Comparison of ENCODE assay signal across 10 cellular contexts in the genomic region with DNA sequence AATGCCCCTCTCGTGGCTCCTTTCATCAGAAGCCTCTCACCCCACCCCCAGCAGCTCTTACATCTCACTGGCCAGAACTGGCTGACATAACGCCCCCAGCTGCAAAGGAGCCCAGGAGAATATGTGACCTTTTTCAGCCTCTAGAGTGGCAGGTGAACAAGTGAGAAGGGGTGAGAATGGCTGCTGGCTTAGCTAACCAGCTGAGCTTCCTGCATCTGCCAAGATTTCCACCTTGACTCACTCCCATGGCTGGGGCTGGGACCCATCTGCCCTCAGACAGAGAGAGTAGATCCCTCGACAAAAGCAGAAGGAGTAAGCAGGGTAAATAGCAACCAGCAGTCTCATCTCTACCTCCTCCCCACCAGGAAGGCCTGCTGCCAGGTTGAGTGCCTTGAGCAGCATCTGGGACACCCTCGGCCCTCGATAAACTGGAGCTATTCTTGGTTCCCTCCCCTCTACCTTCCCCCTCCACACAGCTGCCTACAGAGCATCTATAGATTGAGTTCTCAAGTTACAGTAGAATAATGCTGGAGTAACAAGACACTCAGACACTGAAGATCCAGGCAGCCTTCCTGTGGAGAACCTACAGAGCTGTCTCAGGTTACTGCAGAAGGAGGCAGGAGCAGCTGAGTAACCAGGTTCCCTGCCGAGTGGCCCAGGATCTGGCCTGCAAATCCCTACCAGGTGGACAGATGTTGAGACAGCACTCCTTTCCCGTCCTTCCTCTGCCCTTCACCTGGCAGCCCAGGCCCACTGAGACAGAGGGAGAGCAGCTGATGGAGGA. TPM values are rescaled to one million over a fixed set of nuclear protein-coding genes. Genes with fewer than 3 reads are reported as not detected.
DNase-seq lines count a peak whose midpoint lies in the region; ATAC-seq and TF ChIP-seq lines count a peak whose summit lies in the region.
"Had no signal": no experiment of that assay in that cellular context is flagged by ENCODE, and none has a peak within 500 bp of the region (broad histone marks: within the 10 kb centered on the region; RNA-seq: fewer than 3 reads in every experiment).

No MANE protein-coding gene starts in this region.

- H3K27ac ChIP-seq in cardiac muscle cell: peak overlapping the region; percentile 90
- H3K27ac ChIP-seq in endodermal cell (ENCODE audit: low read depth, low read length): peak overlapping the region; percentile 16

- H3K4me3 ChIP-seq in cardiac muscle cell: no peak overlapping the region
- peak overlapping the region; percentile 70 for H3K4me3 ChIP-seq in endodermal cell (ENCODE audit: low read length)

- H3K27me3 ChIP-seq in cardiac muscle cell (no peaks in the 10 kb centered on the region), endodermal cell (ENCODE audit: control insufficient read depth, insufficient read depth, low read length, poor library complexity, severe bottlenecking) (no peaks in the 10 kb centered on the region)

- H3K4me1 ChIP-seq in cardiac muscle cell (ENCODE audit: low read depth) (peaks cover 15% of the 10 kb centered on the region), endodermal cell (ENCODE audit: control insufficient read depth, insufficient read depth, low read length) (peaks cover 13% of the 10 kb centered on the region)

- 17 to 33% methylated on average over 1 to 7 of the region's 7 CpGs for WGBS in endodermal cell (ENCODE audit: insufficient coverage in 1 of 2, insufficient read length in 1 of 2), 2 experiments

- intact Hi-C loops in Right ventricle myocardium superior (cut with DNase I): no loop called here

- no peak for TF ChIP-seq CTCF in cardiac muscle cell (IDR thresholded peaks at IDR 0.05; ENCODE audit: low read depth, low read length)
- TF ChIP-seq CTCF in endodermal cell (conservative IDR thresholded peaks at IDR 0.05): no peak

- H3K36me3 ChIP-seq in cardiac muscle cell: no peaks in the 10 kb centered on the region
- H3K36me3 ChIP-seq in endodermal cell (ENCODE audit: control insufficient read depth, insufficient read depth, low read length): no peaks in the 10 kb centered on the region

- DNase-seq in cardiac muscle cell (ENCODE audit: low read depth in 1 of 2, low spot score in 1 of 2): peak in 1 of 2 donors; percentile 84
- DNase-seq in Right ventricle myocardium superior: no peak
- DNase-seq in NCI-H69 (lab: John Stamatoyannopoulos, UW): peak; percentile 99
- DNase-seq in endodermal cell: peak; percentile 94
- no peak for DNase-seq in HK-2 (ENCODE audit: unreplicated experiment)
- DNase-seq: effector memory CD4-positive, alpha-beta T cell; stimulated activated CD4-positive, alpha-beta T cell treated with anti-CD3 and anti-CD28 coated beads, Interleukin-4, amount 100 ng/mL, for 1 hour had no signal

- peak overlapping the region; percentile 13 for H3K9ac ChIP-seq in endodermal cell (ENCODE audit: extremely low read depth, low read length, poor library complexity, severe bottlenecking)

- H3K9me3 ChIP-seq in cardiac muscle cell (ENCODE audit: low read depth) (no peaks in the 10 kb centered on the region), endodermal cell (ENCODE audit: control insufficient read depth, low read length) (no peaks in the 10 kb centered on the region)

- peak overlapping the region; percentile 23 for H3K4me3 Mint-ChIP-seq in endodermal cell

- H3K9me3 Mint-ChIP-seq in endodermal cell: no peaks in the 10 kb centered on the region

- H3K36me3 Mint-ChIP-seq in endodermal cell (ENCODE audit: low read depth): no peaks in the 10 kb centered on the region

- peaks cover 18% of the 10 kb centered on the region for H3K4me1 Mint-ChIP-seq in endodermal cell

- H3K27me3 Mint-ChIP-seq in endodermal cell (ENCODE audit: insufficient read depth): peaks cover 7% of the 10 kb centered on the region

- H3K27ac Mint-ChIP-seq in endodermal cell: peak overlapping the region; percentile 92

- ATAC-seq in Right ventricle myocardium superior (ENCODE audit: poor library complexity) (no peak), GM19397 (IDR thresholded peaks at IDR 0.05; ENCODE audit: unreplicated experiment) (no peak), GM18502 (IDR thresholded peaks at IDR 0.05; ENCODE audit: poor library complexity, unreplicated experiment) (no peak), GM18868 (IDR thresholded peaks at IDR 0.05; ENCODE audit: unreplicated experiment) (no peak)

RNA-seq across cellular contexts. Expression of gene KASH5, which starts 15.5 kb away (rescaled TPM):
- total RNA-seq in cardiac muscle cell (0.27 TPM in 1 of 2 replicates, not detected in the other), Right ventricle myocardium superior (not detected), endodermal cell (under 1 TPM in 1 of 2 donors, not detected in 1; 0.13 TPM)
- polyA plus RNA-seq in cardiac muscle cell: 1.2 TPM in 1 of 2 replicates, not detected in the other
- not detected for polyA plus RNA-seq in endodermal cell (2013, experiment 1 of 2)
- polyA plus RNA-seq in endodermal cell (2013, experiment 2 of 2): not detected

RNA-seq across cellular contexts. Expression of gene PTH2, which starts 19.6 kb away (rescaled TPM):
- total RNA-seq in cardiac muscle cell (2.8 and 6.2 TPM in 2 replicates), Right ventricle myocardium superior (not detected), endodermal cell (not detected)
- polyA plus RNA-seq in cardiac muscle cell: 10.0 and 15.8 TPM in 2 replicates
- 0.64 TPM for polyA plus RNA-seq in endodermal cell (2013, experiment 1 of 2)
- polyA plus RNA-seq in endodermal cell (2013, experiment 2 of 2): 0.79 TPM

RNA-seq across cellular contexts. Expression of gene GFY, which starts 21.6 kb away (rescaled TPM):
- total RNA-seq in cardiac muscle cell (1.8 and 2.0 TPM in 2 replicates), Right ventricle myocardium superior (not detected), endodermal cell (under 1 TPM in 1 of 2 donors, not detected in 1; 0.18 TPM)
- 5.0 and 8.4 TPM in 2 replicates for polyA plus RNA-seq in cardiac muscle cell
- polyA plus RNA-seq in endodermal cell (2013, experiment 1 of 2): 0.53 TPM
- polyA plus RNA-seq in endodermal cell (2013, experiment 2 of 2): 0.41 TPM

RNA-seq across cellular contexts. Expression of gene SLC17A7, which starts 37.7 kb away (rescaled TPM):
- total RNA-seq in cardiac muscle cell: 1.6 and 2.2 TPM in 2 replicates
- polyA plus RNA-seq in cardiac muscle cell: 0.77 and 1.2 TPM in 2 replicates
- 1.8 TPM for total RNA-seq in Right ventricle myocardium superior
- under 1 TPM; 0.22 to 0.33 TPM for total RNA-seq in endodermal cell
- polyA plus RNA-seq in endodermal cell (2013, experiment 1 of 2): 1.00 TPM
- 1.1 TPM for polyA plus RNA-seq in endodermal cell (2013, experiment 2 of 2)

RNA-seq across cellular contexts. Expression of gene DKKL1, which starts 39.9 kb away (rescaled TPM):
- 11.0 and 12.7 TPM in 2 replicates for total RNA-seq in cardiac muscle cell
- 14.0 and 17.6 TPM in 2 replicates for polyA plus RNA-seq in cardiac muscle cell
- not detected for total RNA-seq in Right ventricle myocardium superior
- 1 to 10 TPM; 1.8 to 2.1 TPM for total RNA-seq in endodermal cell
- 6.5 TPM for polyA plus RNA-seq in endodermal cell (2013, experiment 1 of 2)
- 3.4 TPM for polyA plus RNA-seq in endodermal cell (2013, experiment 2 of 2)

Comparison
In these comparisons a context has a peak if more than half of its experiments do, and no peak if none do; other contexts are left out.
1. DNase-seq: peak in NCI-H69 (single experiment) and endodermal cell (single experiment); none in Right ventricle myocardium superior (single experiment) and HK-2 (single experiment).